7 cellular contexts compared by ENCODE assay signal in the genomic region with DNA sequence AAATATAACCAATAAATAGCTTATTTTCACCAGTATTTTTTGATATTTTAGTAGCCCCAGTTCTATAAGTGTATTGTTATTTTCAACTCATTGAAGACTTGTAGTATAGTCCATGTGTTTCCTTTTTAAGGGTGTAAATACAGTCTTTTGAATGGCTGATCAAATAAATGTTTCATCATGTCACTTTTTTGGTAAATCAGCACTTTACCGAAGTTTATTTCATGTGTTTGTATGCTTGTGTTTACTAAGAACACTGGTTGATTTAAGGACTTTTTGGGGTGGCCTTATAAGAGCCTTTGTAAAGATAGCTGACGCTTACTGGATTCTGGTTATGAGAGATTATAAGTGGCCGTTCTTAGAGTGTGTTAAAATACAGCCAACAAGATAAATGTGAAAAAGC. TPM values are rescaled to one million over a fixed set of nuclear protein-coding genes. Genes with fewer than 3 reads are reported as not detected.
DNase-seq lines count a peak whose midpoint lies in the region; ATAC-seq, FAIRE-seq and TF ChIP-seq lines count a peak whose summit lies in the region.

No MANE protein-coding gene starts in this region.

- H3K4me3 ChIP-seq in GM23338 = peak overlapping the region; percentile 94
- peak overlapping the region; percentile 93; the same call in 1 of the 2 replicates for H3K4me3 ChIP-seq in SJCRH30
- peak overlapping the region; percentile 84 for H3K4me3 ChIP-seq in epithelial cell of esophagus (ENCODE audit: low read length)
- peak overlapping the region; percentile 85 for H3K4me3 ChIP-seq in psoas muscle

- H3K4me2 ChIP-seq in GM23338 = peak overlapping the region; percentile 81

- H3K9me3 ChIP-seq in SJCRH30 (replicated peaks) (no peaks in the 10 kb centered on the region), psoas muscle (no peaks in the 10 kb centered on the region)

- H4K20me1 ChIP-seq in GM23338 (replicated peaks; ENCODE audit: insufficient read depth) = peaks cover 51% of the 10 kb centered on the region

- peaks cover 2% of the 10 kb centered on the region; the same call in 2 of the 3 replicates for H3K9me3 Mint-ChIP-seq in GM23338

- H3K4me1 ChIP-seq in GM23338 (ENCODE audit: insufficient read depth) (peaks cover 20% of the 10 kb centered on the region), SJCRH30 (no peaks in the 10 kb centered on the region; the same call in 1 of the 2 replicates), psoas muscle (peaks cover 23% of the 10 kb centered on the region)

- no peaks in the 10 kb centered on the region for H3K27me3 ChIP-seq in GM23338 (ENCODE audit: insufficient read depth)
- H3K27me3 ChIP-seq in SJCRH30 = no peaks in the 10 kb centered on the region
- no peaks in the 10 kb centered on the region for H3K27me3 ChIP-seq in psoas muscle (ENCODE audit: insufficient read depth in 3 of 3, low read length in 2 of 3)

- H3K36me3 Mint-ChIP-seq in GM23338 (ENCODE audit: low read depth) = peaks cover 30% of the 10 kb centered on the region

- peaks cover 23% of the 10 kb centered on the region for H3K4me1 Mint-ChIP-seq in GM23338

- H3K36me3 ChIP-seq in GM23338 (ENCODE audit: insufficient read depth) = no peaks in the 10 kb centered on the region; the same call in 1 of the 2 replicates
- H3K36me3 ChIP-seq in SJCRH30 = peaks cover 20% of the 10 kb centered on the region
- peaks cover 0 to 13% of the 10 kb centered on the region in 2 donors for H3K36me3 ChIP-seq in psoas muscle (ENCODE audit: insufficient read depth in 1 of 2, low read depth in 1 of 2)

- WGBS in psoas muscle, 3 donors = 27 to 36% (median 35%) methylated on average over 3 of the region's 3 CpGs

- TF ChIP-seq CTCF in GM23338 (conservative IDR thresholded peaks at IDR 0.05; ENCODE audit: low read depth in 2 of 2) (no peak), epithelial cell of esophagus (IDR thresholded peaks at IDR 0.05; ENCODE audit: insufficient read depth, low read depth, low read length, missing control alignments) (no peak), psoas muscle (IDR thresholded peaks at IDR 0.05) (no peak)

- peak overlapping the region; percentile 19; the same call in 1 of the 2 replicates for H3K27ac Mint-ChIP-seq in GM23338

- intact Hi-C loops in psoas muscle (cut with DNase I) = loop anchor here in 1 of 2 donors (5.0 kb wide), 1 partner anchor 37 kb away; no protein-coding TSS in a partner anchor

- H3K79me2 ChIP-seq in GM23338 (replicated peaks; ENCODE audit: insufficient read depth) = peaks cover 75% of the 10 kb centered on the region

- H3F3A ChIP-seq in GM23338 (replicated peaks; ENCODE audit: low read depth) = peaks cover 3% of the 10 kb centered on the region

- H3K4me3 Mint-ChIP-seq in GM23338 = peak overlapping the region; percentile 99

- no peak for FAIRE-seq in frontal cortex (lab: Jason Lieb, UNC)

- H3K9me2 ChIP-seq in GM23338 (ENCODE audit: insufficient read depth) = no peaks in the 10 kb centered on the region

- ATAC-seq in GM23338 = no peak
- ATAC-seq in psoas muscle = no peak

- peaks cover 20% of the 10 kb centered on the region for H3K27me3 Mint-ChIP-seq in GM23338 (ENCODE audit: insufficient read depth, low read depth, poor library complexity)

- H2AFZ ChIP-seq in GM23338 = no peak overlapping the region

- no peak overlapping the region for H3K27ac ChIP-seq in GM23338 (ENCODE audit: low read depth)
- no peak overlapping the region for H3K27ac ChIP-seq in SJCRH30
- peak overlapping the region; percentile 90 for H3K27ac ChIP-seq in psoas muscle

- DNase-seq in GM23338 (ENCODE audit: low spot score) = no peak
- DNase-seq in SJCRH30 = no peak
- DNase-seq in epithelial cell of esophagus (ENCODE audit: low read depth) = no peak
- DNase-seq in psoas muscle = no peak
- DNase-seq in HuH-7.5 (ENCODE audit: low spot score) = no peak
- no peak for DNase-seq in frontal cortex (ENCODE audit: low spot score in 2 of 2)
- no peak for DNase-seq in AG08395 (ENCODE audit: low spot score)

TF ChIP-seq in GM23338, 12 proteins besides CTCF, POLR2A, EP300 and RAD21 (continues in another document):
- no peak for TF ChIP-seq POLR2AphosphoS5 (IDR thresholded peaks at IDR 0.05; ENCODE audit: low read depth)
- no peak for TF ChIP-seq EZH2phosphoT487 (IDR thresholded peaks at IDR 0.05; ENCODE audit: unreplicated experiment)
- no peak for TF ChIP-seq CREB1 (CRISPR knock-in tag; IDR thresholded peaks at IDR 0.05; ENCODE audit: low read depth)
- no peak for TF ChIP-seq REST (IDR thresholded peaks at IDR 0.05; ENCODE audit: unreplicated experiment)
- no peak for TF ChIP-seq ZNF114 (CRISPR knock-in tag; IDR thresholded peaks at IDR 0.05)
- no peak for TF ChIP-seq JUNB (IDR thresholded peaks at IDR 0.05; ENCODE audit: unreplicated experiment)
- no peak for TF ChIP-seq NANOG (IDR thresholded peaks at IDR 0.05; ENCODE audit: borderline replicate concordance)
- TF ChIP-seq EZH2 (IDR thresholded peaks at IDR 0.05; ENCODE audit: low read depth, unreplicated experiment) = no peak
- TF ChIP-seq ZNF331 (CRISPR knock-in tag; IDR thresholded peaks at IDR 0.05; ENCODE audit: low read depth) = no peak
- TF ChIP-seq ETS1 (IDR thresholded peaks at IDR 0.05) = no peak

RNA-seq across cellular contexts. Expression of gene UBE2K, which starts 2.6 kb away (rescaled TPM):
- total RNA-seq in GM23338 (2014; rRNA removed; shearing (Covaris generic)) = 97.7 and 113 TPM in 2 replicates
- 192 and 207 TPM in 2 replicates for polyA plus RNA-seq in GM23338 (2016; fragmentation: Nextera tagmentation; extraction: Ambion mirVana)
- 50.4 and 57.9 TPM in 2 replicates for total RNA-seq in SJCRH30 (2014; rRNA removed; shearing (Covaris generic))
- total RNA-seq in psoas muscle = 10 to 100 TPM; 45.9 to 75.9 (median 61.5) TPM
- polyA plus RNA-seq in psoas muscle = 10 to 100 TPM; 24.5 to 69.1 (median 39.1) TPM
- total RNA-seq in frontal cortex = 93.8 TPM
